In genomic region chr12:102009796-102010195, GRCh38 we compare ENCODE assay signal across 19 cellular contexts. TPM values are rescaled to one million over a fixed set of nuclear protein-coding genes. Genes with fewer than 3 reads are reported as not detected.
DNase-seq lines count a peak whose midpoint lies in the region; ATAC-seq and TF ChIP-seq lines count a peak whose summit lies in the region.
"Had no signal": no experiment of that assay in that cellular context is flagged by ENCODE, and none has a peak within 500 bp of the region (broad histone marks: within the 10 kb centered on the region; RNA-seq: fewer than 3 reads in every experiment).

No MANE protein-coding gene starts in this region.

- ATAC-seq in GM18868 (IDR thresholded peaks at IDR 0.05; ENCODE audit: unreplicated experiment) = peak; percentile 3
- ATAC-seq in GM21723 (IDR thresholded peaks at IDR 0.05; ENCODE audit: unreplicated experiment) = peak; percentile 5
- ATAC-seq in stimulated activated memory B cell treated with anti-CD40 and anti-IgM and Interleukin-4, amounts not matched to agents 10 μg/mL and 1 μg/mL and 100 μg/mL, for 72 hours = no peak
- no peak for ATAC-seq in WTC11
- ATAC-seq: activated CD8-positive, alpha-beta T cell treated with anti-CD3 and anti-CD28 coated beads, Interleukin-2, amount 10 ng/mL, durations not matched to agents 7 days and 5 days had no signal

- H3K9me3 Mint-ChIP-seq in stimulated activated memory B cell treated with anti-CD40 and anti-IgM and Interleukin-4, amounts not matched to agents 10 μg/mL and 1 μg/mL and 100 μg/mL, for 72 hours = no peaks in the 10 kb centered on the region
- H3K9me3 Mint-ChIP-seq in WTC11 = no peaks in the 10 kb centered on the region
- H3K9me3 Mint-ChIP-seq: activated T-helper 1 cell treated with anti-CD3 and anti-CD28 coated beads, Interleukin-12 subunit alpha, Interleukin-12 subunit beta, Interleukin-2, Interleukin-4 antibody, amounts not matched to agents 30 ng/mL and 10 ng/mL and 1 ng/mL, durations not matched to agents 14 hours and 24 hours and 36 hours had no signal

- DNase-seq in NCI-H187 treated with DMSO at 0.1 percent for 48 hours (lab: John Stamatoyannopoulos, UW) (peak; percentile 67), GM10248 (ENCODE audit: extremely low spot score) (no peak), WTC11 (ENCODE audit: low spot score) (no peak), HK-2 (ENCODE audit: unreplicated experiment) (no peak)
- DNase-seq: activated CD8-positive, alpha-beta T cell treated with anti-CD3 and anti-CD28 coated beads, Interleukin-2, amount 10 ng/mL, durations not matched to agents 7 days and 5 days; DMS79; GM23248; kidney glomerular epithelial cell; midbrain; NCI-H1092; NCI-H510A treated with DMSO at 0.1 percent for 48 hours; nucleus accumbens; right lobe of liver; stimulated activated CD4-positive, alpha-beta T cell treated with anti-CD3 and anti-CD28 coated beads, Interleukin-2, amount 100 ng/mL, for 48 hours; thyroid gland had no signal

- peak overlapping the region; percentile 59 for H3K4me3 Mint-ChIP-seq in stimulated activated memory B cell treated with anti-CD40 and anti-IgM and Interleukin-4, amounts not matched to agents 10 μg/mL and 1 μg/mL and 100 μg/mL, for 72 hours
- H3K4me3 Mint-ChIP-seq in WTC11 = no peak overlapping the region
- H3K4me3 Mint-ChIP-seq: activated CD8-positive, alpha-beta T cell treated with anti-CD3 and anti-CD28 coated beads, Interleukin-2, amount 10 ng/mL, durations not matched to agents 7 days and 5 days; activated T-helper 1 cell treated with anti-CD3 and anti-CD28 coated beads, Interleukin-12 subunit alpha, Interleukin-12 subunit beta, Interleukin-2, Interleukin-4 antibody, amounts not matched to agents 30 ng/mL and 10 ng/mL and 1 ng/mL, durations not matched to agents 14 hours and 24 hours and 36 hours had no signal

- H3K36me3 Mint-ChIP-seq in stimulated activated memory B cell treated with anti-CD40 and anti-IgM and Interleukin-4, amounts not matched to agents 10 μg/mL and 1 μg/mL and 100 μg/mL, for 72 hours = peaks cover 19% of the 10 kb centered on the region
- no peaks in the 10 kb centered on the region for H3K36me3 Mint-ChIP-seq in WTC11

- peaks cover 26% of the 10 kb centered on the region for H3K4me1 Mint-ChIP-seq in stimulated activated memory B cell treated with anti-CD40 and anti-IgM and Interleukin-4, amounts not matched to agents 10 μg/mL and 1 μg/mL and 100 μg/mL, for 72 hours
- peaks cover 3% of the 10 kb centered on the region; the same call in 1 of the 2 replicates for H3K4me1 Mint-ChIP-seq in WTC11

- CTCF ChIA-PET in GM10248 (lab: Yijun Ruan, JAX) (interaction anchor here (0.8 to 3.5 kb wide), 5 partner anchors 11 to 68 kb away, joined by 3 to 14 read pairs (median 4); no protein-coding TSS in a partner anchor), WTC11 (lab: Charles Lee) (no interaction called here)

- H3K27me3 Mint-ChIP-seq in stimulated activated memory B cell treated with anti-CD40 and anti-IgM and Interleukin-4, amounts not matched to agents 10 μg/mL and 1 μg/mL and 100 μg/mL, for 72 hours = no peaks in the 10 kb centered on the region
- H3K27me3 Mint-ChIP-seq in WTC11 (ENCODE audit: low read depth) = no peaks in the 10 kb centered on the region

- POLR2A ChIA-PET in GM10248 (lab: Yijun Ruan, JAX) = interaction anchor here (1.0 kb wide), 1 partner anchor 74 kb away, joined by 3 read pairs; no protein-coding TSS in a partner anchor
- POLR2A ChIA-PET in WTC11 (lab: Charles Lee) = no interaction called here

- no peak for TF ChIP-seq CTCF in GM10248 (IDR thresholded peaks at IDR 0.05; ENCODE audit: control extremely low read depth, extremely low read depth, low read depth, missing control alignments)
- no peak for TF ChIP-seq CTCF in WTC11 (IDR thresholded peaks at IDR 0.05)

- H3K27ac Mint-ChIP-seq in stimulated activated memory B cell treated with anti-CD40 and anti-IgM and Interleukin-4, amounts not matched to agents 10 μg/mL and 1 μg/mL and 100 μg/mL, for 72 hours = peak overlapping the region; percentile 92
- no peak overlapping the region for H3K27ac Mint-ChIP-seq in WTC11
- H3K27ac Mint-ChIP-seq: activated T-helper 1 cell treated with anti-CD3 and anti-CD28 coated beads, Interleukin-12 subunit alpha, Interleukin-12 subunit beta, Interleukin-2, Interleukin-4 antibody, amounts not matched to agents 30 ng/mL and 10 ng/mL and 1 ng/mL, durations not matched to agents 14 hours and 24 hours and 36 hours had no signal

TF ChIP-seq in WTC11, 78 proteins besides CTCF, POLR2A, EP300 and RAD21:
- TF ChIP-seq ATF2 (CRISPR knock-in tag; IDR thresholded peaks at IDR 0.05; ENCODE audit: borderline replicate concordance, low read depth) = no peak

RNA-seq across cellular contexts. Expression of gene WASHC3, which starts 52.0 kb away (rescaled TPM):
- total RNA-seq in WTC11 (2021) = 6.0 to 9.9 TPM (median 9.6 TPM) in 3 replicates

Comparison
In these comparisons a context has a peak if more than half of its experiments do, and no peak if none do; other contexts are left out.
1. ATAC-seq: peak in GM18868 (single experiment) and GM21723 (single experiment); none in stimulated activated memory B cell treated with anti-CD40 and anti-IgM and Interleukin-4, amounts not matched to agents 10 μg/mL and 1 μg/mL and 100 μg/mL, for 72 hours (single experiment) and WTC11 (single experiment).